ENCODE assay signal across 14 cellular contexts in genomic region chr1:209774592-209774991, GRCh38. TPM values are rescaled to one million over a fixed set of nuclear protein-coding genes. Genes with fewer than 3 reads are reported as not detected.
A peak's percentile ranks its signal among the peaks of the same experiment; 100 is the strongest.
DNase-seq lines count a peak whose midpoint lies in the region; ATAC-seq, FAIRE-seq and TF ChIP-seq lines count a peak whose summit lies in the region.
"Had no signal": no experiment of that assay in that cellular context is flagged by ENCODE, and none has a peak within 500 bp of the region (broad histone marks: within the 10 kb centered on the region; RNA-seq: fewer than 3 reads in every experiment).

No MANE protein-coding gene starts in this region.

- no peak overlapping the region for H2BK120ac ChIP-seq in mesendoderm (ENCODE audit: low read depth, low read length)

- no peak overlapping the region for H3K4me3 ChIP-seq in mesendoderm (ENCODE audit: low read length)
- H3K4me3 ChIP-seq: psoas muscle had no signal

- H4K8ac ChIP-seq in mesendoderm (ENCODE audit: low read depth, low read length) = no peak overlapping the region

- H3K9me3 Mint-ChIP-seq in activated naive CD4-positive, alpha-beta T cell treated with anti-CD3 and anti-CD28 coated beads, Interleukin-2, amount 50 U/mL, for 72 hours = no peaks in the 10 kb centered on the region

- FAIRE-seq in GM12892 (lab: Jason Lieb, UNC) = peak; percentile 14

- peak overlapping the region; percentile 44 to 48 for H3K27ac Mint-ChIP-seq in activated naive CD4-positive, alpha-beta T cell treated with anti-CD3 and anti-CD28 coated beads, Interleukin-2, amount 50 U/mL, for 72 hours

- H3K36me3 ChIP-seq in mesendoderm (ENCODE audit: control insufficient read depth, insufficient read depth, low read length) = no peaks in the 10 kb centered on the region

- no CpG with 5 or more reads among the region's 1 CpG for WGBS in mesendoderm (ENCODE audit: extremely low coverage, insufficient coverage, low lambda C conversion rate)

- H3K18ac ChIP-seq in mesendoderm (ENCODE audit: low read length) = no peak overlapping the region

- no peak overlapping the region for H2BK5ac ChIP-seq in mesendoderm (ENCODE audit: low read length)

- H3K56ac ChIP-seq in mesendoderm (ENCODE audit: low read length) = no peak overlapping the region

- no peak overlapping the region for H2BK15ac ChIP-seq in mesendoderm (replicated peaks; ENCODE audit: low read depth)

- H4K5ac ChIP-seq in mesendoderm (ENCODE audit: low read length) = no peak overlapping the region

- H3K27me3 ChIP-seq in mesendoderm (ENCODE audit: insufficient read depth, low read length, poor library complexity) = no peaks in the 10 kb centered on the region

- H3K4me2 ChIP-seq in mesendoderm (ENCODE audit: low read length) = no peak overlapping the region

- no peak for DNase-seq in GM12892 (ENCODE audit: insufficient read length)
- no peak for DNase-seq in activated naive CD4-positive, alpha-beta T cell treated with anti-CD3 and anti-CD28 coated beads, Interleukin-2, amount 50 U/mL, for 72 hours (ENCODE audit: low spot score in 2 of 2)
- no peak for DNase-seq in SW 1271 (lab: John Stamatoyannopoulos, UW)
- no peak for DNase-seq in mesendoderm
- no peak for DNase-seq in posterior vena cava (ENCODE audit: low spot score)
- DNase-seq in nucleus accumbens (lab: John Stamatoyannopoulos, UW) = no peak
- DNase-seq: activated CD4-positive, alpha-beta T cell treated with anti-CD3 and anti-CD28 coated beads, Interleukin-2, amount 50 U/mL, for 4 hours; DMS79; left colon; NCI-H1694 treated with DMSO at 0.1 percent for 48 hours; psoas muscle had no signal

- no peak overlapping the region for H3K4ac ChIP-seq in mesendoderm (ENCODE audit: low read depth, low read length)

- no peak overlapping the region for H3K27ac ChIP-seq in mesendoderm (ENCODE audit: low read depth, low read length)
- H3K27ac ChIP-seq: psoas muscle had no signal

- no peaks in the 10 kb centered on the region for H3K4me1 ChIP-seq in mesendoderm (ENCODE audit: control insufficient read depth, low read depth, low read length)
- H3K4me1 ChIP-seq: psoas muscle had no signal

- H3K79me1 ChIP-seq in mesendoderm (ENCODE audit: low read length) = no peaks in the 10 kb centered on the region

- intact Hi-C loops in posterior vena cava (cut with DNase I) = no loop called here

- no peak overlapping the region for H2AK5ac ChIP-seq in mesendoderm (ENCODE audit: low read length)

- H3K23ac ChIP-seq in mesendoderm (ENCODE audit: low read length) = no peak overlapping the region

- H3K9ac ChIP-seq in mesendoderm (ENCODE audit: low read length) = no peak overlapping the region

- peaks cover 22 to 26% of the 10 kb centered on the region in 2 donors for H3K36me3 Mint-ChIP-seq in activated naive CD4-positive, alpha-beta T cell treated with anti-CD3 and anti-CD28 coated beads, Interleukin-2, amount 50 U/mL, for 72 hours

- TF ChIP-seq POLR2A in GM12892 (IDR thresholded peaks at IDR 0.05; ENCODE audit: low read depth, low read length) = no peak

- H3K79me2 ChIP-seq in mesendoderm (ENCODE audit: control insufficient read depth, insufficient read depth, low read length) = no peaks in the 10 kb centered on the region

- peak; percentile 61 for ATAC-seq in GM19438 (IDR thresholded peaks at IDR 0.05; ENCODE audit: low read depth, unreplicated experiment)
- ATAC-seq in HG03060 (IDR thresholded peaks at IDR 0.05; ENCODE audit: low read depth, unreplicated experiment) = peak; percentile 46
- ATAC-seq in activated naive CD4-positive, alpha-beta T cell treated with anti-CD3 and anti-CD28 coated beads, Interleukin-2, amount 50 U/mL, for 72 hours = no peak
- ATAC-seq: left colon, psoas muscle had no signal

RNA-seq across cellular contexts. Expression of gene C1orf74, which starts 9.8 kb away (rescaled TPM):
- polyA plus RNA-seq in GM12892 (2012; ENCODE audit: missing spikeins) = 2.7 TPM
- total RNA-seq in activated naive CD4-positive, alpha-beta T cell treated with anti-CD3 and anti-CD28 coated beads, Interleukin-2, amount 50 U/mL, for 72 hours = 1 to 10 TPM; 3.5 to 4.9 TPM
- polyA plus RNA-seq in mesendoderm (2013, experiment 1 of 2) = 1.8 TPM
- 1.7 TPM for polyA plus RNA-seq in mesendoderm (2013, experiment 2 of 2)
- total RNA-seq in posterior vena cava = 1 to 10 TPM; 1.1 to 1.3 TPM

RNA-seq across cellular contexts. Expression of gene TRAF3IP3, which starts 18.7 kb away (rescaled TPM):
- polyA plus RNA-seq in GM12892 (2012; ENCODE audit: missing spikeins) = 96.9 TPM
- total RNA-seq in activated naive CD4-positive, alpha-beta T cell treated with anti-CD3 and anti-CD28 coated beads, Interleukin-2, amount 50 U/mL, for 72 hours = 100 to 1,000 TPM; 108 to 158 TPM
- polyA plus RNA-seq in mesendoderm (2013, experiment 1 of 2) = not detected
- polyA plus RNA-seq in mesendoderm (2013, experiment 2 of 2) = not detected
- 1 to 10 TPM; 2.8 to 3.1 TPM for total RNA-seq in posterior vena cava
- total RNA-seq: RPMI7951 had no signal

RNA-seq across cellular contexts. Expression of gene IRF6, which starts 31.4 kb away (rescaled TPM):
- 1.2 TPM for polyA plus RNA-seq in GM12892 (2012; ENCODE audit: missing spikeins)
- 1 to 10 TPM; 1.0 to 1.8 TPM for total RNA-seq in activated naive CD4-positive, alpha-beta T cell treated with anti-CD3 and anti-CD28 coated beads, Interleukin-2, amount 50 U/mL, for 72 hours
- 3.9 TPM for polyA plus RNA-seq in mesendoderm (2013, experiment 1 of 2)
- 4.4 TPM for polyA plus RNA-seq in mesendoderm (2013, experiment 2 of 2)
- 1 to 10 TPM; 1.8 to 2.7 TPM for total RNA-seq in posterior vena cava

RNA-seq across cellular contexts. Expression of gene UTP25, which starts 53.2 kb away (rescaled TPM):
- polyA plus RNA-seq in GM12892 (2012; ENCODE audit: missing spikeins) = 4.0 TPM
- total RNA-seq in activated naive CD4-positive, alpha-beta T cell treated with anti-CD3 and anti-CD28 coated beads, Interleukin-2, amount 50 U/mL, for 72 hours = 10 to 100 TPM; 11.3 to 11.4 TPM
- 7.3 TPM for polyA plus RNA-seq in mesendoderm (2013, experiment 1 of 2)
- polyA plus RNA-seq in mesendoderm (2013, experiment 2 of 2) = 7.1 TPM
- 10 to 100 TPM in 1 of 2 donors, 1 to 10 TPM in 1; 6.4 to 19.1 TPM for total RNA-seq in posterior vena cava

Comparison
In these comparisons a context has a peak if more than half of its experiments do, and no peak if none do; other contexts are left out.
1. ATAC-seq: peak in GM19438 (single experiment) and HG03060 (single experiment); none in activated naive CD4-positive, alpha-beta T cell treated with anti-CD3 and anti-CD28 coated beads, Interleukin-2, amount 50 U/mL, for 72 hours (0 of 2).
2. RNA of gene TRAF3IP3, which starts 18.7 kb away (total RNA-seq): 108 to 158 TPM in activated naive CD4-positive, alpha-beta T cell treated with anti-CD3 and anti-CD28 coated beads, Interleukin-2, amount 50 U/mL, for 72 hours; 2.8 to 3.1 TPM in posterior vena cava; every median in the first group is over 10 times any median in the second.